3 cellular contexts compared by ENCODE assay signal in genomic region chr2:136522724-136523123, GRCh38.
"Had no signal": no experiment of that assay in that cellular context is flagged by ENCODE, and none has a peak within 500 bp of the region (broad histone marks: within the 10 kb centered on the region; RNA-seq: fewer than 3 reads in every experiment).

No MANE protein-coding gene starts in this region.

- DNase-seq: GDM1, GF-D8 had no signal

- H3K4me3 ChIP-seq: GM12878 had no signal

- ATAC-seq: GM12878 had no signal
